9 cellular contexts compared by ENCODE assay signal in genomic region chr7:123839106-123839505, GRCh38. TPM values are rescaled to one million over a fixed set of nuclear protein-coding genes. Genes with fewer than 3 reads are reported as not detected.
"Had no signal": no experiment of that assay in that cellular context is flagged by ENCODE, and none has a peak within 500 bp of the region (broad histone marks: within the 10 kb centered on the region; RNA-seq: fewer than 3 reads in every experiment).

No MANE protein-coding gene starts in this region.

RNA-seq across cellular contexts. Expression of gene HYAL4, which starts 5.9 kb away (rescaled TPM):
- total RNA-seq: stomach, temporal lobe, thoracic aorta, tibial nerve, transverse colon, upper lobe of left lung, upper lobe of right lung, urinary bladder, uterus had no signal
- polyA plus RNA-seq: urinary bladder had no signal
